21 cellular contexts compared by ENCODE assay signal in the genomic region with DNA sequence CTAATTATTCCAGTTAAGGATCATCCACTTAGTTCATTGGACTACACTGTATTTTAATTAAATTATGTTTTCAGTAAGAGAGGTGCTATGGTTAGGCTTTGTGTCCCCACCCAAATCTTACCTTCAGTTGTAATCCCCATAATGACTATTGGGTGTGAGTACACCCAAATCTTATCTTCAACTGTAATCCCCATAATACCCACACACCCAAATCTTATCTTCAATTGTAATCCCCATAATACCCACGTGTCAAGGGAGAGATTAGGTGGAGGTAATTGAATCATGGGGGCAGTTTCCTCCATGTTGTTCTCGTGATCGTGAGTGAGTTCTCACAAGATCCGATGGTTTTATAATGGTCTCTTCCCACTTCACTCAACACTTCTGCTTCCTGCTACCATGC.
DNase-seq lines count a peak whose midpoint lies in the region; TF ChIP-seq lines count a peak whose summit lies in the region.
"Had no signal": no experiment of that assay in that cellular context is flagged by ENCODE, and none has a peak within 500 bp of the region (broad histone marks: within the 10 kb centered on the region; RNA-seq: fewer than 3 reads in every experiment).

No MANE protein-coding gene starts in this region.

- TF ChIP-seq CTCF in MCF 10A (IDR thresholded peaks at IDR 0.05; ENCODE audit: unreplicated experiment): no peak

- H3K4me3 Mint-ChIP-seq in MCF 10A (ENCODE audit: unreplicated experiment): no peak overlapping the region
- H3K4me3 Mint-ChIP-seq: CD14-positive monocyte; CD4-positive, alpha-beta memory T cell; CD4-positive, CD25-positive, alpha-beta regulatory T cell; CD8-positive, alpha-beta memory T cell had no signal

- BruUV-seq in MCF 10A (replicated peaks; lab: Mats Ljungman, UMichigan): no TSS peak

- DNase-seq in NCI-H82 (lab: John Stamatoyannopoulos, UW): peak; percentile 67
- DNase-seq in amniotic epithelial cell (ENCODE audit: low read depth): peak; percentile 25
- DNase-seq in H4 (ENCODE audit: low spot score): no peak
- DNase-seq in GM19238 (ENCODE audit: insufficient read length, low spot score): no peak
- no peak for DNase-seq in MCF 10A (ENCODE audit: unreplicated experiment)
- DNase-seq: 8988T; ACHN; BE2C; C1 segment of cervical spinal cord; CD4-positive, alpha-beta memory T cell; CD4-positive, CD25-positive, alpha-beta regulatory T cell; CD8-positive, alpha-beta memory T cell; COR-L47; DMS 273 treated with DMSO at 0.1 percent for 48 hours; DMS153; DMS53; DMS79; DND-41; EL; GDM1 had no signal

- peaks cover 7% of the 10 kb centered on the region for H3K9me3 Mint-ChIP-seq in MCF 10A (ENCODE audit: unreplicated experiment)

- POLR2A ChIA-PET in MCF 10A (lab: Yijun Ruan, JAX): interaction anchor here (0.8 to 1.2 kb wide), 2 partner anchors 37 to 218 kb away, joined by 3 to 4 read pairs; no protein-coding TSS in a partner anchor

- no peaks in the 10 kb centered on the region for H3K36me3 Mint-ChIP-seq in MCF 10A (ENCODE audit: insufficient read depth, unreplicated experiment)
- H3K36me3 Mint-ChIP-seq: CD14-positive monocyte; CD4-positive, alpha-beta memory T cell; CD4-positive, CD25-positive, alpha-beta regulatory T cell; CD8-positive, alpha-beta memory T cell had no signal

- H3K4me1 Mint-ChIP-seq in MCF 10A (ENCODE audit: insufficient read depth, unreplicated experiment): no peaks in the 10 kb centered on the region
- H3K4me1 Mint-ChIP-seq: CD14-positive monocyte; CD4-positive, alpha-beta memory T cell; CD4-positive, CD25-positive, alpha-beta regulatory T cell; CD8-positive, alpha-beta memory T cell had no signal

- no peak overlapping the region for H3K27ac Mint-ChIP-seq in MCF 10A (ENCODE audit: low read depth, unreplicated experiment)
- H3K27ac Mint-ChIP-seq: CD14-positive monocyte; CD4-positive, alpha-beta memory T cell; CD4-positive, CD25-positive, alpha-beta regulatory T cell; CD8-positive, alpha-beta memory T cell had no signal

- no peaks in the 10 kb centered on the region for H3K27me3 Mint-ChIP-seq in MCF 10A (ENCODE audit: insufficient read depth, unreplicated experiment)

- CTCF ChIA-PET in MCF 10A (lab: Yijun Ruan, JAX): no interaction called here

- intact Hi-C loops in MCF 10A (cut with micrococcal nuclease): loop anchor here (10.0 kb wide), 1 partner anchor 114 kb away; no protein-coding TSS in a partner anchor

Comparison
In these comparisons a context has a peak if more than half of its experiments do, and no peak if none do; other contexts are left out.
1. DNase-seq: peak in NCI-H82 (single experiment) and amniotic epithelial cell (single experiment); none in H4 (single experiment), GM19238 (single experiment) and MCF 10A (single experiment).